24 cellular contexts compared by ENCODE assay signal in the genomic region with DNA sequence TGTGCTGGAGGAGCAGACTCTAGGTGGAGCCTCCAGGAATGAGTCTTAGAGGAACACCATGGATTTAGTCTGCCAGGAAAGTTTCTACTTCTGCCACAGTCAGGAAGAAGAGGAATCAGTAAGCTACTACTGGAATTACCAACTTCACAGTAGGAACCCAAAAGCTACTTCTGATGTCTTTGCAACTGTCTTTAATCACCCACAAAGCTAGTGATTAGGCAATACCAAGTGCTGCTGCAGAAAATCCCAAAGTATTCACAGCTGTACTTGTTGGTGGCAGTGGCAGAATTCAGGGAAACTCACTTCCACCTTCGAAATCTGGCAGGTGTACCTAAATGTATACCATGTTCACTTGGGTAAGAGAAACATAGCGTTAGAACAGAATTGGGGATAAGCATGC.
"Had no signal": no experiment of that assay in that cellular context is flagged by ENCODE, and none has a peak within 500 bp of the region (broad histone marks: within the 10 kb centered on the region; RNA-seq: fewer than 3 reads in every experiment).

No MANE protein-coding gene starts in this region.

- H3K36me3 ChIP-seq: left lung, lower lobe of right lung, ovary, right atrium auricular region, right lobe of liver, stomach, thyroid gland, transverse colon, upper lobe of left lung had no signal

- DNase-seq: hypothalamus; immature natural killer cell; kidney; left colon; left lung; lower lobe of right lung; mammary epithelial cell; mesenchymal stem cell; naive thymus-derived CD4-positive, alpha-beta T cell; ovary; right lobe of liver; stimulated activated CD4-positive, alpha-beta T cell treated with anti-CD3 and anti-CD28 coated beads, Interleukin-12 subunit alpha, Interleukin-12 subunit beta, amount 100 ng/mL, for 4 hours; stimulated activated CD4-positive, alpha-beta T cell treated with anti-CD3 and anti-CD28 coated beads, Interleukin-15, amount 100 ng/mL, for 24 hours; stimulated activated CD4-positive, alpha-beta T cell treated with anti-CD3 and anti-CD28 coated beads, Interleukin-2, amount 100 ng/mL, for 24 hours; stimulated activated CD4-positive, alpha-beta T cell treated with anti-CD3 and anti-CD28 coated beads, Interleukin-4, amount 100 ng/mL, for 1 hour; stimulated activated naive B cell treated with anti-CD40 and anti-IgM and Interleukin-4, amounts not matched to agents 10 μg/mL and 1 μg/mL and 100 μg/mL, for 72 hours; stimulated activated naive CD8-positive, alpha-beta T cell treated with anti-CD3 and anti-CD28 coated beads, Interleukin-15, Interleukin-2, amounts not matched to agents 100 U/mL and 50 U/mL, for 24 hours; stomach; testis; thyroid gland; transverse colon; upper lobe of left lung had no signal

- H3K4me1 ChIP-seq: left lung had no signal

- H3K9me3 ChIP-seq: left lung, lower lobe of right lung, ovary, right atrium auricular region, right lobe of liver, stomach, testis, thyroid gland, transverse colon, upper lobe of left lung had no signal

- H3K4me3 ChIP-seq: left lung, lower lobe of right lung, ovary, right atrium auricular region, right lobe of liver, skin epidermis, stomach, testis, thyroid gland, transverse colon, upper lobe of left lung had no signal

- H3K27ac ChIP-seq: left lung, lower lobe of right lung, ovary, right atrium auricular region, right lobe of liver, skin epidermis, stomach, testis, thyroid gland, transverse colon, upper lobe of left lung had no signal

- H3K27me3 ChIP-seq: ovary, right atrium auricular region, testis, thyroid gland, upper lobe of left lung had no signal
